In the genomic region with DNA sequence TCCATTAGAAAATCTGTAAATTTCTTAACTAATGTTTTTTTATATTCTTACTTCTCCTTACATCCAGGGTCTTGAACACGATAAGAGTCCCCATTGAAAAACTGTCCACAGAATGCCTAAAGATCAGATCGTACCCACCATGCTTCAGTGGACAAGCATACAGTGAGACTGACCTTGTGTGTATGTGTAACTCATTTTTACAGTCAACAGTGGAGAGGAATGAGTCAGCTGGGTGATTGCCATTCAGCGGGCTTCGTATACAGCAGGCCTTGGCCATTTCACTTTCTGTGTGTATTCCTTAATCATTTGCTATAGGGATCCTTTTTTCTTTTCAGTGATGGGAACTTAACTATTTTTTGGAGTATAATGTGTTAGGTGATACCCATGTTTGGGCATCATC, we compare ENCODE assay signal across 11 cellular contexts. TPM values are rescaled to one million over a fixed set of nuclear protein-coding genes. Genes with fewer than 3 reads are reported as not detected.
DNase-seq lines count a peak whose midpoint lies in the region; ATAC-seq, FAIRE-seq and TF ChIP-seq lines count a peak whose summit lies in the region.
"Had no signal": no experiment of that assay in that cellular context is flagged by ENCODE, and none has a peak within 500 bp of the region (broad histone marks: within the 10 kb centered on the region; RNA-seq: fewer than 3 reads in every experiment).

No MANE protein-coding gene starts in this region.

- DNase-seq in AG04450 (ENCODE audit: low read depth, low spot score) (peak; percentile 29), bronchial epithelial cell (ENCODE audit: low read depth) (peak; percentile 77), NCI-H748 treated with DMSO at 0.1 percent for 48 hours (lab: John Stamatoyannopoulos, UW) (no peak), NCI-H2171 treated with DMSO at 0.1 percent for 48 hours (lab: John Stamatoyannopoulos, UW) (no peak), progenitor cell of endocrine pancreas (ENCODE audit: low spot score, unreplicated experiment) (no peak)
- no peak for DNase-seq in stimulated activated CD4-positive, alpha-beta T cell treated with anti-CD3 and anti-CD28 coated beads, Interleukin-2, amount 100 ng/mL, for 24 hours
- DNase-seq: T-cell had no signal

- H3K36me3 Mint-ChIP-seq in progenitor cell of endocrine pancreas (ENCODE audit: insufficient read depth): peaks cover 8% of the 10 kb centered on the region

- peaks cover 3% of the 10 kb centered on the region for H3K36me3 ChIP-seq in bronchial epithelial cell (ENCODE audit: control insufficient read depth, insufficient read depth, low read length)

- POLR2A ChIA-PET in AG04450 (lab: Yijun Ruan, JAX): no interaction called here

- no peak for TF ChIP-seq CTCF in AG04450 (IDR thresholded peaks at IDR 0.05; ENCODE audit: low read depth, low read length)
- TF ChIP-seq CTCF in bronchial epithelial cell (IDR thresholded peaks at IDR 0.05; ENCODE audit: insufficient read depth, low read length, severe bottlenecking): no peak
- TF ChIP-seq CTCF in progenitor cell of endocrine pancreas (IDR thresholded peaks at IDR 0.05; ENCODE audit: unreplicated experiment): no peak

- no peak overlapping the region for H3K27ac Mint-ChIP-seq in progenitor cell of endocrine pancreas

- CTCF ChIA-PET in AG04450 (lab: Charles Lee): interaction anchor here (1.2 kb wide), 1 partner anchor 13 kb away, joined by 3 read pairs; no protein-coding TSS in a partner anchor

- peaks cover 2% of the 10 kb centered on the region for H3K4me1 Mint-ChIP-seq in progenitor cell of endocrine pancreas (ENCODE audit: low read depth)
- H3K4me1 Mint-ChIP-seq: nephron had no signal

- H3K27me3 ChIP-seq in AG04450 (ENCODE audit: control insufficient read depth, insufficient read depth, low read length) (no peaks in the 10 kb centered on the region), bronchial epithelial cell (ENCODE audit: control insufficient read depth, insufficient read depth, low read length) (no peaks in the 10 kb centered on the region)
- H3K27me3 ChIP-seq: BLaER1 treated with 17β-estradiol and CSF1 and Interleukin-3, amounts not matched to agents 10 nM and 100 nM had no signal

- ATAC-seq in GM19351 (IDR thresholded peaks at IDR 0.05; ENCODE audit: unreplicated experiment) (peak; percentile 75), HG03342 (IDR thresholded peaks at IDR 0.05; ENCODE audit: unreplicated experiment) (peak; percentile 59)
- ATAC-seq: T-cell had no signal

- no peaks in the 10 kb centered on the region for H3K9me3 ChIP-seq in AG04450 (ENCODE audit: control insufficient read depth, insufficient read depth, low read length)
- H3K9me3 ChIP-seq: BLaER1 treated with 17β-estradiol and CSF1 and Interleukin-3, amounts not matched to agents 10 nM and 100 nM had no signal

- H3K27me3 Mint-ChIP-seq in progenitor cell of endocrine pancreas: no peaks in the 10 kb centered on the region
- H3K27me3 Mint-ChIP-seq: T-cell had no signal

- H3K9me3 Mint-ChIP-seq in progenitor cell of endocrine pancreas (ENCODE audit: low read depth): no peaks in the 10 kb centered on the region
- H3K9me3 Mint-ChIP-seq: nephron, T-cell had no signal

- H3K27ac ChIP-seq in AG04450 (ENCODE audit: low read depth, low read length): peak overlapping the region; percentile 21
- H3K27ac ChIP-seq: BLaER1 treated with 17β-estradiol and CSF1 and Interleukin-3, amounts not matched to agents 10 nM and 100 nM had no signal

- no peak overlapping the region for H3K4me3 Mint-ChIP-seq in progenitor cell of endocrine pancreas (ENCODE audit: low read depth)
- H3K4me3 Mint-ChIP-seq: nephron, T-cell had no signal

- no peak for FAIRE-seq in bronchial epithelial cell (lab: Jason Lieb, UNC)

- H3K4me3 ChIP-seq in AG04450 (ENCODE audit: low read depth, low read length): no peak overlapping the region
- no peak overlapping the region for H3K4me3 ChIP-seq in bronchial epithelial cell (ENCODE audit: low read depth, low read length)
- H3K4me3 ChIP-seq: BLaER1 treated with 17β-estradiol and CSF1 and Interleukin-3, amounts not matched to agents 10 nM and 100 nM had no signal

RNA-seq across cellular contexts. Expression of a gene that starts 10.6 kb away (rescaled TPM):
- polyA plus RNA-seq in AG04450 (2011; rRNA removed): 23.5 and 29.3 TPM in 2 replicates
- 40.1 and 48.0 TPM in 2 replicates for polyA minus RNA-seq in AG04450 (2011; rRNA and poly(A)+ RNA removed)
- total RNA-seq in bronchial epithelial cell (13.2 and 23.0 TPM in 2 replicates), progenitor cell of endocrine pancreas (20.0 and 21.4 TPM in 2 replicates)

Comparison
In these comparisons a context has a peak if more than half of its experiments do, and no peak if none do; other contexts are left out.
1. DNase-seq: peak in AG04450 (single experiment) and bronchial epithelial cell (single experiment); none in NCI-H748 treated with DMSO at 0.1 percent for 48 hours (single experiment), NCI-H2171 treated with DMSO at 0.1 percent for 48 hours (single experiment), progenitor cell of endocrine pancreas (single experiment) and stimulated activated CD4-positive, alpha-beta T cell treated with anti-CD3 and anti-CD28 coated beads, Interleukin-2, amount 100 ng/mL, for 24 hours (0 of 2).